14 cellular contexts compared by ENCODE assay signal in the genomic region with DNA sequence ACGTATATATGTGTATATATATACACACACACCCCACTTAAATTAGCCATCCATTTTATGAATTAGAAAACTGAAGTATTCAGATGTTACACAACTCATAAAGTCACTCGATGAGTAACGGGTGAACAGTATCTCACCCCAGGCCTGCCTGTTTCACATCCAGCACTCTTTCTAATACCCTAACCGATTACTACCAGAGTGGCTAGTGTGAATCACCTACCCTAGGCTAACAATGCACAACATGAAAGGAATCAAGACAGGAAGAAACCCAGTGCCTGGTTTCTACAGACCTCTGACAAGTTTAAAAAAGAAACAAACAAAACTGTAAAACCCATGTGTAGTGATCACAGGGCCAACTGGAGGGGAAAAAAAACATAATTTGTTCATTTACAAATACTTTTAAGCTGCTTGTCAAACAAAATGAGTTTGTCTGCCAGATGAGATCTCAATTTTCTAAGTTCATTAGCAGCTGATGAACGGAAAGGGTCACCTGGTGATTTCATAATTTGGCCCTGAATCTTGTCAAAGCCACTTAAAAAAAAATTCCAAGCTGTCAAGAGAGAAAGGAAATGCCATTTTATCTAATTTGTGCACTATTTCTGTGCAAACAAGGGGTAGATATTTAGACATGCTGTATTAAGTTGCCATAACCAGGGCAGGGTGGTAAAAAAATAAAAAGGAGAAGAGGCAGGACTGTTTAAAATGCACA.
DNase-seq lines count a peak whose midpoint lies in the region; ATAC-seq, FAIRE-seq and TF ChIP-seq lines count a peak whose summit lies in the region.
"Had no signal": no experiment of that assay in that cellular context is flagged by ENCODE, and none has a peak within 500 bp of the region (broad histone marks: within the 10 kb centered on the region; RNA-seq: fewer than 3 reads in every experiment).

No MANE protein-coding gene starts in this region.

- in situ Hi-C loops in brain microvascular endothelial cell (cut with HindIII; ENCODE audit: low pct_ligation_motif_present, low sequenced_read_pairs), result no loop called here

- H3K27ac ChIP-seq in brain microvascular endothelial cell, result no peak overlapping the region

- intact Hi-C loops in mucosa of descending colon (cut with DNase I, micrococcal nuclease), result no loop called here

- FAIRE-seq in urothelium cell line (lab: Jason Lieb, UNC), result no peak

- H3K4me3 ChIP-seq in brain microvascular endothelial cell (ENCODE audit: low read depth, low read length) (no peak overlapping the region), mucosa of descending colon (no peak overlapping the region)

- H3K36me3 ChIP-seq in brain microvascular endothelial cell (replicated peaks), result no peaks in the 10 kb centered on the region
- no peaks in the 10 kb centered on the region for H3K36me3 ChIP-seq in mucosa of descending colon (ENCODE audit: low read depth)

- TF ChIP-seq CTCF in brain microvascular endothelial cell (IDR thresholded peaks at IDR 0.05; ENCODE audit: low read depth, low read length, missing control alignments) (no peak), mucosa of descending colon (IDR thresholded peaks at IDR 0.05) (no peak)

- peaks cover 6% of the 10 kb centered on the region for H3K4me1 ChIP-seq in mucosa of descending colon (ENCODE audit: low read depth)

- no peaks in the 10 kb centered on the region for H3K27me3 ChIP-seq in brain microvascular endothelial cell (replicated peaks)

- peak; percentile 70 for DNase-seq in Daoy (ENCODE audit: low read depth)
- DNase-seq in brain microvascular endothelial cell, result peak; percentile 66
- no peak for DNase-seq in mucosa of descending colon
- DNase-seq in urothelium cell line (ENCODE audit: low spot score), result no peak
- DNase-seq in GF-D8 (lab: John Stamatoyannopoulos, UW), result no peak
- DNase-seq in NCI-H774 (lab: John Stamatoyannopoulos, UW), result no peak
- DNase-seq: activated CD8-positive, alpha-beta memory T cell treated with anti-CD3 and anti-CD28 coated beads for 24 hours; activated naive CD8-positive, alpha-beta T cell treated with anti-CD3 and anti-CD28 coated beads, Interleukin-2, amount 50 U/mL, for 24 hours; immature natural killer cell; KBM-7; NCI-H510A treated with DMSO at 0.1 percent for 48 hours; stimulated activated CD4-positive, alpha-beta T cell treated with anti-CD3 and anti-CD28 coated beads, Interleukin-4, amount 100 ng/mL, for 4 hours had no signal

- ATAC-seq in HG02870 (IDR thresholded peaks at IDR 0.05; ENCODE audit: unreplicated experiment) (peak; percentile 41), mucosa of descending colon (peak; percentile 23), HG02970 (IDR thresholded peaks at IDR 0.05; ENCODE audit: low FRiP score, unreplicated experiment) (no peak)
- ATAC-seq: activated naive CD8-positive, alpha-beta T cell treated with anti-CD3 and anti-CD28 coated beads, Interleukin-2, amount 50 U/mL, for 24 hours had no signal

- H3K9me3 ChIP-seq in mucosa of descending colon, result peaks cover 17% of the 10 kb centered on the region

Comparison
In these comparisons a context has a peak if more than half of its experiments do, and no peak if none do; other contexts are left out.
1. DNase-seq: peak in Daoy (single experiment) and brain microvascular endothelial cell (single experiment); none in mucosa of descending colon (0 of 3), urothelium cell line (single experiment), GF-D8 (single experiment) and NCI-H774 (single experiment).